1 cellular context compared by ENCODE assay signal in genomic region chr12:14262771-14263511, GRCh38.
TF ChIP-seq lines count a peak whose summit lies in the region.

No MANE protein-coding gene starts in this region.

TF ChIP-seq in HepG2, 621 proteins besides CTCF, POLR2A, EP300 and RAD21 (continued from another document):
- TF ChIP-seq ZNF770 (CRISPR knock-in tag; IDR thresholded peaks at IDR 0.05): no peak
TF ChIP-seq in HepG2: peak in this region for 1.
